In the genomic region with DNA sequence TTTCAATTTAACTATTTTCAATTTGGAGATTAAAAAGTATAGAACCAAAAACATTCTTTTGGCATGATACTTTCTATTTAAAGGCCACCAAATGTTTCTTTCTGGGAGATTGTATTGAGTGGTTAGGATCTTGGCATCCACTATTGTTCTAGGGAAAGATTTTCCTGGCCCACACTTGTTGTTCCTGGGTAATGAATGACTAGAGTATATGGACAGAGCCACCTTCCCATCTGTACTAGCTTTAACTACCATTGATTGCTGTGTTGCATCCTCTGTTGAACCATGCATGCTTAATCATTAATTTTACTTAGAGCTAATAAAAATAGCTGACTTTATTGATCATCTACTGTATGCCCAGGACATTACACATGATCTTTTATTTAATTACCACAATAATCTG, we compare ENCODE assay signal across 1 cellular context.
TF ChIP-seq lines count a peak whose summit lies in the region.

No MANE protein-coding gene starts in this region.

TF ChIP-seq in SK-N-SH, 30 proteins besides CTCF, POLR2A, EP300 and RAD21 (continued from another document):
- TF ChIP-seq POLR2AphosphoS5 (IDR thresholded peaks at IDR 0.05; ENCODE audit: low read depth, low read length), result no peak
- TF ChIP-seq FOXM1 (IDR thresholded peaks at IDR 0.05; ENCODE audit: low read depth), result no peak
- no peak for TF ChIP-seq GABPA (IDR thresholded peaks at IDR 0.05; ENCODE audit: low read depth)
- no peak for TF ChIP-seq NFIC (IDR thresholded peaks at IDR 0.05; ENCODE audit: borderline replicate concordance)
- TF ChIP-seq YY1 (IDR thresholded peaks at IDR 0.05; ENCODE audit: low read depth), result no peak
- TF ChIP-seq CHD2 (IDR thresholded peaks at IDR 0.05; ENCODE audit: low read length, partially characterized antibody), result no peak
- TF ChIP-seq EZH2phosphoT487 (IDR thresholded peaks at IDR 0.05; ENCODE audit: borderline replicate concordance, low read depth), result no peak
- TF ChIP-seq SIN3A (IDR thresholded peaks at IDR 0.05; ENCODE audit: borderline replicate concordance, low read depth, low read length), result no peak
- TF ChIP-seq, protein P1, sequence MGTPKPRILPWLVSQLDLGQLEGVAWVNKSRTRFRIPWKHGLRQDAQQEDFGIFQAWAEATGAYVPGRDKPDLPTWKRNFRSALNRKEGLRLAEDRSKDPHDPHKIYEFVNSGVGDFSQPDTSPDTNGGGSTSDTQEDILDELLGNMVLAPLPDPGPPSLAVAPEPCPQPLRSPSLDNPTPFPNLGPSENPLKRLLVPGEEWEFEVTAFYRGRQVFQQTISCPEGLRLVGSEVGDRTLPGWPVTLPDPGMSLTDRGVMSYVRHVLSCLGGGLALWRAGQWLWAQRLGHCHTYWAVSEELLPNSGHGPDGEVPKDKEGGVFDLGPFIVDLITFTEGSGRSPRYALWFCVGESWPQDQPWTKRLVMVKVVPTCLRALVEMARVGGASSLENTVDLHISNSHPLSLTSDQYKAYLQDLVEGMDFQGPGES (IDR thresholded peaks at IDR 0.05; ENCODE audit: low read depth, low read length), result no peak
- TF ChIP-seq NRF1 (IDR thresholded peaks at IDR 0.05; ENCODE audit: low read depth, low read length), result no peak
- no peak for TF ChIP-seq JUND (IDR thresholded peaks at IDR 0.05)
- no peak for TF ChIP-seq TAF1 (IDR thresholded peaks at IDR 0.05; ENCODE audit: borderline replicate concordance, low read depth, low read length)
- TF ChIP-seq, protein P2, sequence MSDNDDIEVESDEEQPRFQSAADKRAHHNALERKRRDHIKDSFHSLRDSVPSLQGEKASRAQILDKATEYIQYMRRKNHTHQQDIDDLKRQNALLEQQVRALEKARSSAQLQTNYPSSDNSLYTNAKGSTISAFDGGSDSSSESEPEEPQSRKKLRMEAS (IDR thresholded peaks at IDR 0.05; ENCODE audit: low read depth), result no peak
- TF ChIP-seq TCF12 (IDR thresholded peaks at IDR 0.05), result no peak
